ENCODE assay signal across 9 cellular contexts in genomic region chr17:81052199-81052997, GRCh38. TPM values are rescaled to one million over a fixed set of nuclear protein-coding genes. Genes with fewer than 3 reads are reported as not detected.
DNase-seq lines count a peak whose midpoint lies in the region; ATAC-seq, FAIRE-seq and TF ChIP-seq lines count a peak whose summit lies in the region.
"Had no signal": no experiment of that assay in that cellular context is flagged by ENCODE, and none has a peak within 500 bp of the region (broad histone marks: within the 10 kb centered on the region; RNA-seq: fewer than 3 reads in every experiment).

No MANE protein-coding gene starts in this region.

- POLR2A ChIA-PET in K562 (lab: Yijun Ruan, JAX): interaction anchor here (0.5 to 0.8 kb wide), 2 partner anchors 9 to 129 kb away, joined by 3 read pairs; no protein-coding TSS in a partner anchor

- peaks cover 11 to 14% of the 10 kb centered on the region in 2 donors for H3K4me1 Mint-ChIP-seq in effector memory CD8-positive, alpha-beta T cell (ENCODE audit: low read depth in 2 of 2)

- H3K36me3 ChIP-seq in K562 (ENCODE audit: control insufficient read depth, insufficient read depth, low read length) (peaks cover 12% of the 10 kb centered on the region; the same call in 2 of the 3 replicates), thyroid gland (no peaks in the 10 kb centered on the region)

- peaks cover 24% of the 10 kb centered on the region for H4K20me1 ChIP-seq in K562 (replicated peaks; ENCODE audit: control insufficient read depth, insufficient read depth, low read length)

- H3K9me3 Mint-ChIP-seq in effector memory CD8-positive, alpha-beta T cell: no peaks in the 10 kb centered on the region

- WGBS in K562 (ENCODE audit: insufficient coverage, low coverage, missing lambda C conversion rate): 51% methylated on average over 22 of the region's 31 CpGs
- 75 to 80% methylated on average over 13 to 31 of the region's 31 CpGs for WGBS in thyroid gland, 2 donors

- ATAC-seq in K562: no peak
- ATAC-seq in HG03135 (IDR thresholded peaks at IDR 0.05; ENCODE audit: unreplicated experiment): no peak
- ATAC-seq in effector memory CD8-positive, alpha-beta T cell (replicated peaks): no peak

- H3K9ac ChIP-seq in K562 (ENCODE audit: insufficient read depth in 1 of 2, low read depth in 2 of 2, low read length in 2 of 2): peak overlapping the region in 1 of 2 experiments; percentile 88; a peak in 2 of 4 replicates

- no peak overlapping the region for H3K4me3 ChIP-seq in K562
- no peak overlapping the region for H3K4me3 ChIP-seq in thyroid gland (replicated peaks in 1 of 3)
- H3K4me3 ChIP-seq: PC-9 had no signal

- no peaks in the 10 kb centered on the region for H3K9me3 ChIP-seq in K562 (replicated peaks; ENCODE audit: control insufficient read depth, insufficient read depth, low read depth, low read length)
- no peaks in the 10 kb centered on the region for H3K9me3 ChIP-seq in thyroid gland

- peaks cover 23% of the 10 kb centered on the region for H3K36me3 Mint-ChIP-seq in effector memory CD8-positive, alpha-beta T cell (ENCODE audit: insufficient read depth)

- CTCF ChIA-PET in K562 (lab: Yijun Ruan, JAX; ENCODE audit: low intra/inter-chr PET ratio): interaction anchor here (0.6 kb wide), 1 partner anchor 66 kb away, joined by 4 read pairs; no protein-coding TSS in a partner anchor

- BruUV-seq in K562 (replicated peaks; lab: Mats Ljungman, UMichigan): no TSS peak

- TF ChIP-seq RAD21 in K562 (CRISPR knock-in tag; conservative IDR thresholded peaks at IDR 0.05 in 1 of 2, IDR thresholded peaks at IDR 0.05 in 1 of 2): no peak

- H3K27ac ChIP-seq in K562 (ENCODE audit: extremely low read depth, low read depth, low read length) (no peak overlapping the region), layer of hippocampus (ENCODE audit: low read depth, low read length) (peak overlapping the region; percentile 35), thyroid gland (peak overlapping the region; percentile 19 to 56 (median 36))

- TF ChIP-seq CTCF in K562 (IDR thresholded peaks at IDR 0.05 in 2 of 3, conservative IDR thresholded peaks at IDR 0.05 in 1 of 3; ENCODE audit: insufficient read depth in 2 of 3, low read depth in 1 of 3, low read length in 3 of 3) (no peak), thyroid gland (IDR thresholded peaks at IDR 0.05) (no peak)

- peaks cover 26 to 83% of the 10 kb centered on the region in 2 experiments for H3K4me1 ChIP-seq in K562 (replicated peaks in 1 of 2; ENCODE audit: control insufficient read depth in 2 of 2, insufficient read depth in 2 of 2, low read length in 2 of 2)
- peaks cover 5 to 46% of the 10 kb centered on the region in 2 donors for H3K4me1 ChIP-seq in thyroid gland

- no peak for TF ChIP-seq POLR2A in K562 (conservative IDR thresholded peaks at IDR 0.05)
- TF ChIP-seq POLR2A in thyroid gland (IDR thresholded peaks at IDR 0.05): no peak

- FAIRE-seq in K562 (lab: Jason Lieb, UNC): no peak

- H2AFZ ChIP-seq in K562 (ENCODE audit: low read depth, low read length): no peak overlapping the region
- H2AFZ ChIP-seq: PC-9 had no signal

- H3K9me1 ChIP-seq in K562 (ENCODE audit: control insufficient read depth, insufficient read depth, low read length): peaks cover 11% of the 10 kb centered on the region

- no peak overlapping the region for H3K27ac Mint-ChIP-seq in effector memory CD8-positive, alpha-beta T cell

- no peaks in the 10 kb centered on the region for H3K27me3 Mint-ChIP-seq in effector memory CD8-positive, alpha-beta T cell

- intact Hi-C loops in K562 (cut with micrococcal nuclease) (no loop called here), thyroid gland (cut with DNase I) (no loop called here)

- TF ChIP-seq EP300 in K562 (IDR thresholded peaks at IDR 0.05; ENCODE audit: low read length): no peak

- peak overlapping the region; percentile 55; the same call in 1 of the 2 replicates for H3K4me2 ChIP-seq in K562 (ENCODE audit: insufficient read depth, low read length)

- in situ Hi-C loops in K562 (cut with MboI): no loop called here

- no peaks in the 10 kb centered on the region for H3K27me3 ChIP-seq in K562 (ENCODE audit: control insufficient read depth in 2 of 2, insufficient read depth in 2 of 2, low read length in 2 of 2)
- H3K27me3 ChIP-seq in layer of hippocampus (ENCODE audit: control insufficient read depth, insufficient read depth, low read length): no peaks in the 10 kb centered on the region
- no peaks in the 10 kb centered on the region for H3K27me3 ChIP-seq in thyroid gland

- DNase-seq in NCI-H1092 treated with DMSO at 0.1 percent for 48 hours (lab: John Stamatoyannopoulos, UW) (peak; percentile 29), K562 (ENCODE audit: extremely low read depth in 1 of 4, low spot score in 3 of 4) (no peak), thyroid gland (no peak), SW 1271 (lab: John Stamatoyannopoulos, UW) (no peak)
- no peak for DNase-seq in effector memory CD8-positive, alpha-beta T cell
- DNase-seq: activated T-cell treated with anti-CD3 and anti-CD28 coated beads for 4 hours, PC-9 had no signal

- no peak overlapping the region for H3K4me3 Mint-ChIP-seq in effector memory CD8-positive, alpha-beta T cell

- H3K79me2 ChIP-seq in K562 (ENCODE audit: control insufficient read depth, insufficient read depth, low read length): peaks cover 27% of the 10 kb centered on the region; the same call in 2 of the 3 replicates

TF ChIP-seq in K562, 482 proteins besides CTCF, POLR2A, EP300 and RAD21 (continues in another document):
- no peak for TF ChIP-seq YBX1 (IDR thresholded peaks at IDR 0.05)
- TF ChIP-seq ZNF232 (CRISPR knock-in tag; IDR thresholded peaks at IDR 0.05): no peak
- TF ChIP-seq KAT2B (IDR thresholded peaks at IDR 0.05; ENCODE audit: low read depth, low read length): no peak
- TF ChIP-seq ESRRB (CRISPR knock-in tag; IDR thresholded peaks at IDR 0.05; ENCODE audit: borderline replicate concordance): no peak
- TF ChIP-seq GATAD2B (IDR thresholded peaks at IDR 0.05; ENCODE audit: borderline replicate concordance): no peak
- TF ChIP-seq RBM25 (IDR thresholded peaks at IDR 0.05; ENCODE audit: low read depth, low read length, severe bottlenecking): no peak
- TF ChIP-seq NCOA6 (IDR thresholded peaks at IDR 0.05): no peak
- TF ChIP-seq CBX3 (IDR thresholded peaks at IDR 0.05; ENCODE audit: borderline replicate concordance in 1 of 2, low read length in 2 of 2): no peak
- TF ChIP-seq ZNF592 (IDR thresholded peaks at IDR 0.05): peak; percentile 24; the same call in 1 of the 2 replicates
- no peak for TF ChIP-seq KLF13 (tag; IDR thresholded peaks at IDR 0.05; ENCODE audit: borderline replicate concordance, low read depth)

RNA-seq across cellular contexts. Expression of gene BAIAP2, which starts 17.4 kb away (rescaled TPM):
- 69.8 and 141 TPM in 2 replicates for total RNA-seq in K562 (2011; cell fraction: chromatin; rRNA removed; ENCODE audit: low replicate concordance)
- 54.5 and 61.0 TPM in 2 replicates for total RNA-seq in K562 (2011; cell fraction: nucleolus; rRNA removed)
- 40.5 and 42.0 TPM in 2 replicates for total RNA-seq in K562 (2011; cell fraction: nucleoplasm; rRNA removed)
- 26.7 and 31.9 TPM in 2 replicates for total RNA-seq in K562 (2014; rRNA removed)
- 14.2 and 17.7 TPM in 2 replicates for total RNA-seq in K562 (2014; rRNA removed; fragmentation: Illumina TruSeq; extraction: Trizol)
- 18.4 and 21.2 TPM in 2 replicates for total RNA-seq in K562 (2015; rRNA removed; fragmentation: Illumina TruSeq; extraction: Trizol)
- total RNA-seq in K562 (2021): 44.7 and 51.6 TPM in 2 replicates
- 9.8 and 13.6 TPM in 2 replicates for polyA plus RNA-seq in K562 (2011; rRNA removed)
- polyA plus RNA-seq in K562 (2011; cell fraction: cytosol; rRNA removed): 9.8 and 28.7 TPM in 2 replicates
- polyA plus RNA-seq in K562 (2011; cell fraction: nucleus; rRNA removed): 37.7 and 77.3 TPM in 2 replicates
- 37.1 and 42.6 TPM in 2 replicates for polyA plus RNA-seq in K562 (2012)
- polyA plus RNA-seq in K562 (2014; fragmentation: Illumina TruSeq; extraction: Trizol): 20.7 and 30.0 TPM in 2 replicates
- 1 to 10 TPM; 2.3 to 2.4 TPM for polyA plus RNA-seq in K562 (2014; fragmentation: Nextera tagmentation; extraction: Ambion mirVana)
- polyA plus RNA-seq in K562 (2014; rRNA removed): 17.3 and 23.2 TPM in 2 replicates
- polyA minus RNA-seq in K562 (2011; rRNA and poly(A)+ RNA removed): 11.9 and 13.6 TPM in 2 replicates
- polyA minus RNA-seq in K562 (2011; cell fraction: cytosol; rRNA and poly(A)+ RNA removed): 22.8 and 24.8 TPM in 2 replicates
- 38.3 and 38.6 TPM in 2 replicates for polyA minus RNA-seq in K562 (2011; cell fraction: nucleus; rRNA and poly(A)+ RNA removed)
- total RNA-seq in thyroid gland: 10 to 100 TPM; 35.8 to 86.8 (median 42.1) TPM
